Comparison of ENCODE assay signal across 17 cellular contexts in genomic region chr17:71032746-71033273, GRCh38.
DNase-seq lines count a peak whose midpoint lies in the region; ATAC-seq and TF ChIP-seq lines count a peak whose summit lies in the region.
"Had no signal": no experiment of that assay in that cellular context is flagged by ENCODE, and none has a peak within 500 bp of the region (broad histone marks: within the 10 kb centered on the region; RNA-seq: fewer than 3 reads in every experiment).

No MANE protein-coding gene starts in this region.

- H3K4me1 Mint-ChIP-seq in neural progenitor cell = peaks cover 33% of the 10 kb centered on the region
- H3K4me1 Mint-ChIP-seq: activated CD4-positive, alpha-beta T cell treated with anti-CD3 and anti-CD28 coated beads for 36 hours had no signal

- TF ChIP-seq CTCF in neural progenitor cell (IDR thresholded peaks at IDR 0.05) = no peak
- TF ChIP-seq CTCF in omental fat pad (IDR thresholded peaks at IDR 0.05) = no peak

- DNase-seq in NCI-H2081 (lab: John Stamatoyannopoulos, UW) = peak; percentile 95 to 100
- peak; percentile 84 for DNase-seq in neural progenitor cell (ENCODE audit: low spot score)
- DNase-seq in LoVo (ENCODE audit: low spot score) = no peak
- no peak for DNase-seq in omental fat pad (ENCODE audit: low spot score)
- no peak for DNase-seq in G401 (ENCODE audit: low spot score)
- DNase-seq: activated CD4-positive, alpha-beta T cell treated with anti-CD3 and anti-CD28 coated beads for 36 hours; activated CD8-positive, alpha-beta memory T cell treated with anti-CD3 and anti-CD28 coated beads, Interleukin-2, amount 50 U/mL, for 4 hours; activated naive CD4-positive, alpha-beta T cell; AML-193; dermis blood vessel endothelial cell; NCI-H2171 treated with DMSO at 0.1 percent for 48 hours; stimulated activated CD4-positive, alpha-beta T cell treated with anti-CD3 and anti-CD28 coated beads, Interleukin-15, amount 100 ng/mL, for 24 hours had no signal

- no peaks in the 10 kb centered on the region for H3K9me3 ChIP-seq in HUES48 (ENCODE audit: control insufficient read depth, insufficient read depth, low read length)
- no peaks in the 10 kb centered on the region for H3K9me3 ChIP-seq in ectodermal cell (ENCODE audit: control insufficient read depth, low read length)
- H3K9me3 ChIP-seq in neural progenitor cell (ENCODE audit: low read depth) = no peaks in the 10 kb centered on the region

- peaks cover 29% of the 10 kb centered on the region for H3F3A ChIP-seq in neural progenitor cell (ENCODE audit: low read depth)

- H3K27ac Mint-ChIP-seq in neural progenitor cell = no peak overlapping the region
- H3K27ac Mint-ChIP-seq: activated CD4-positive, alpha-beta T cell treated with anti-CD3 and anti-CD28 coated beads for 36 hours had no signal

- peaks cover 23% of the 10 kb centered on the region for H3K27me3 Mint-ChIP-seq in neural progenitor cell (ENCODE audit: insufficient read depth, low read depth)
- H3K27me3 Mint-ChIP-seq: activated CD4-positive, alpha-beta T cell treated with anti-CD3 and anti-CD28 coated beads for 36 hours had no signal

- H3K36me3 Mint-ChIP-seq in neural progenitor cell = peaks cover 4% of the 10 kb centered on the region

- H3K36me3 ChIP-seq in HUES48 (ENCODE audit: control insufficient read depth, insufficient read depth, low read length) (no peaks in the 10 kb centered on the region), ectodermal cell (ENCODE audit: control insufficient read depth, insufficient read depth, low read length) (no peaks in the 10 kb centered on the region), neural progenitor cell (no peaks in the 10 kb centered on the region)

- H3K27ac ChIP-seq in HUES48 (ENCODE audit: low read depth, low read length) = peak overlapping the region; percentile 78
- peak overlapping the region; percentile 84 for H3K27ac ChIP-seq in ectodermal cell (ENCODE audit: insufficient read depth, low read depth, low read length, poor library complexity, severe bottlenecking)
- no peak overlapping the region for H3K27ac ChIP-seq in neural progenitor cell

- in situ Hi-C loops in G401 (cut with HindIII; ENCODE audit: low sequenced_read_pairs) = no loop called here

- H3K9me3 Mint-ChIP-seq in neural progenitor cell = peaks cover 9% of the 10 kb centered on the region

- no peak overlapping the region for H2AFZ ChIP-seq in neural progenitor cell (replicated peaks)

- no peak overlapping the region for H3K9ac ChIP-seq in HUES48 (ENCODE audit: low read depth, low read length)
- no peak overlapping the region for H3K9ac ChIP-seq in neural progenitor cell

- peak overlapping the region; percentile 65 for H3K4me2 ChIP-seq in neural progenitor cell

- no peaks in the 10 kb centered on the region for H3K79me2 ChIP-seq in neural progenitor cell (ENCODE audit: low read depth)

- ATAC-seq in GM21576 (IDR thresholded peaks at IDR 0.05; ENCODE audit: unreplicated experiment) (no peak), omental fat pad (ENCODE audit: low FRiP score) (no peak)
- ATAC-seq: activated CD4-positive, alpha-beta T cell treated with anti-CD3 and anti-CD28 coated beads for 36 hours; esophagus mucosa; left lobe of liver had no signal

- H3K4me3 Mint-ChIP-seq in neural progenitor cell = peak overlapping the region; percentile 20
- H3K4me3 Mint-ChIP-seq: activated CD4-positive, alpha-beta T cell treated with anti-CD3 and anti-CD28 coated beads for 36 hours had no signal

- 0% methylated on average over 2 of the region's 2 CpGs for WGBS in ectodermal cell, 2 experiments

- 0 out of 2 replicates have a peak overlapping the region, but pooled peaks have one; percentile 1 for H3K4me3 ChIP-seq in HUES48 (ENCODE audit: low read depth, low read length)
- H3K4me3 ChIP-seq in ectodermal cell (ENCODE audit: insufficient read depth, low read depth, low read length) = no peak overlapping the region
- peak overlapping the region; percentile 14 for H3K4me3 ChIP-seq in neural progenitor cell

- H4K20me1 ChIP-seq in neural progenitor cell (ENCODE audit: low read depth) = peaks cover 19% of the 10 kb centered on the region

- H3K4me1 ChIP-seq in HUES48 (ENCODE audit: control insufficient read depth, insufficient read depth, low read length) = peaks cover 18% of the 10 kb centered on the region
- H3K4me1 ChIP-seq in ectodermal cell (ENCODE audit: control insufficient read depth, insufficient read depth, low read length) = peaks cover 19% of the 10 kb centered on the region
- peaks cover 27% of the 10 kb centered on the region for H3K4me1 ChIP-seq in neural progenitor cell

- peaks cover 79% of the 10 kb centered on the region for H3K27me3 ChIP-seq in HUES48 (ENCODE audit: control insufficient read depth, insufficient read depth, low read length)
- H3K27me3 ChIP-seq in ectodermal cell (ENCODE audit: control insufficient read depth, insufficient read depth, low read length, poor library complexity, severe bottlenecking) = peaks cover 35% of the 10 kb centered on the region
- H3K27me3 ChIP-seq in neural progenitor cell = peaks cover 88% of the 10 kb centered on the region

Comparison
In these comparisons a context has a peak if more than half of its experiments do, and no peak if none do; other contexts are left out.
1. DNase-seq: peak in NCI-H2081 (2 of 2) and neural progenitor cell (single experiment); none in LoVo (single experiment), omental fat pad (single experiment) and G401 (single experiment).